Comparison of ENCODE assay signal across 27 cellular contexts in genomic region chr5:120510994-120511686, GRCh38. TPM values are rescaled to one million over a fixed set of nuclear protein-coding genes. Genes with fewer than 3 reads are reported as not detected.
"Had no signal": no experiment of that assay in that cellular context is flagged by ENCODE, and none has a peak within 500 bp of the region (broad histone marks: within the 10 kb centered on the region; RNA-seq: fewer than 3 reads in every experiment).

No MANE protein-coding gene starts in this region.

- H3K4me1 Mint-ChIP-seq: activated CD4-positive, alpha-beta memory T cell treated with anti-CD3 and anti-CD28 coated beads, Interleukin-2, amount 10 ng/mL, durations not matched to agents 7 days and 5 days; activated CD4-positive, alpha-beta T cell treated with anti-CD3 and anti-CD28 coated beads, Interleukin-2, amount 10 ng/mL, durations not matched to agents 24 days and 14 days; activated naive CD4-positive, alpha-beta T cell treated with anti-CD3 and anti-CD28 coated beads, Interleukin-2, amount 50 U/mL, for 24 hours; activated T-helper 17 cell treated with anti-CD3 and anti-CD28 coated beads, Interleukin-2, amount 50 U/mL, for 72 hours; naive thymus-derived CD4-positive, alpha-beta T cell; T-helper 17 cell had no signal

- H3K27me3 ChIP-seq: colonic mucosa, neural progenitor cell, spleen, suprapubic skin, tibial artery, upper lobe of right lung had no signal

- H3K36me3 Mint-ChIP-seq: activated naive CD4-positive, alpha-beta T cell treated with anti-CD3 and anti-CD28 coated beads, Interleukin-2, amount 50 U/mL, for 24 hours; naive thymus-derived CD4-positive, alpha-beta T cell; neural progenitor cell had no signal

- H3K27me3 Mint-ChIP-seq: activated CD4-positive, alpha-beta memory T cell treated with anti-CD3 and anti-CD28 coated beads, Interleukin-2, amount 10 ng/mL, durations not matched to agents 7 days and 5 days; activated CD4-positive, alpha-beta T cell treated with anti-CD3 and anti-CD28 coated beads, Interleukin-2, amount 10 ng/mL, durations not matched to agents 24 days and 14 days; activated naive CD4-positive, alpha-beta T cell treated with anti-CD3 and anti-CD28 coated beads, Interleukin-2, amount 50 U/mL, for 24 hours; activated T-cell treated with anti-CD3 and anti-CD28 coated beads, Interleukin-2, amount 50 U/mL, for 24 hours; activated T-helper 17 cell treated with anti-CD3 and anti-CD28 coated beads, Interleukin-2, amount 50 U/mL, for 72 hours; naive thymus-derived CD4-positive, alpha-beta T cell; T-helper 17 cell had no signal

- ATAC-seq: activated T-helper 17 cell treated with anti-CD3 and anti-CD28 coated beads, Interleukin-2, amount 50 U/mL, for 72 hours; left colon; naive thymus-derived CD4-positive, alpha-beta T cell; right cardiac atrium; T-helper 17 cell; upper lobe of right lung had no signal

- H3K9me3 Mint-ChIP-seq: activated CD4-positive, alpha-beta T cell treated with anti-CD3 and anti-CD28 coated beads, Interleukin-2, amount 10 ng/mL, durations not matched to agents 24 days and 14 days; activated naive CD4-positive, alpha-beta T cell treated with anti-CD3 and anti-CD28 coated beads, Interleukin-2, amount 50 U/mL, for 24 hours; neural progenitor cell had no signal

- H3K9ac ChIP-seq: neural progenitor cell had no signal

- H3K27ac ChIP-seq: colonic mucosa, neural progenitor cell, spleen, suprapubic skin, tibial artery, upper lobe of right lung, WERI-Rb-1 had no signal

- H3K36me3 ChIP-seq: colonic mucosa, neural progenitor cell, spleen, suprapubic skin, tibial artery, upper lobe of right lung, WERI-Rb-1 had no signal

- H3K9me3 ChIP-seq: colonic mucosa, spleen, suprapubic skin, tibial artery, upper lobe of right lung had no signal

- DNase-seq: activated CD4-positive, alpha-beta memory T cell treated with anti-CD3 and anti-CD28 coated beads, Interleukin-2, amount 10 ng/mL, durations not matched to agents 7 days and 5 days; activated CD4-positive, alpha-beta T cell treated with anti-CD3 and anti-CD28 coated beads, Interleukin-2, amount 10 ng/mL, durations not matched to agents 24 days and 14 days; activated CD4-positive, CD25-positive, alpha-beta regulatory T cell treated with anti-CD3 and anti-CD28 coated beads, Interleukin-2, amount 50 U/mL, for 72 hours; activated CD8-positive, alpha-beta memory T cell treated with anti-CD3 and anti-CD28 coated beads, Interleukin-2, amount 50 U/mL, for 48 hours; activated T-cell treated with anti-CD3 and anti-CD28 coated beads, Interleukin-2, amount 50 U/mL, for 24 hours; colonic mucosa; effector CD8-positive, alpha-beta T cell; glutamatergic neuron; kidney; left colon; mammary epithelial cell; midbrain; naive thymus-derived CD4-positive, alpha-beta T cell; occipital lobe; right cardiac atrium; spleen; stimulated activated naive CD4-positive, alpha-beta T cell; T-helper 17 cell; T1000; tibial artery; upper lobe of right lung; WERI-Rb-1 had no signal

- H3K27ac Mint-ChIP-seq: activated CD4-positive, alpha-beta memory T cell treated with anti-CD3 and anti-CD28 coated beads, Interleukin-2, amount 10 ng/mL, durations not matched to agents 7 days and 5 days; activated CD4-positive, alpha-beta T cell treated with anti-CD3 and anti-CD28 coated beads, Interleukin-2, amount 10 ng/mL, durations not matched to agents 24 days and 14 days; activated naive CD4-positive, alpha-beta T cell treated with anti-CD3 and anti-CD28 coated beads, Interleukin-2, amount 50 U/mL, for 24 hours; activated T-cell treated with anti-CD3 and anti-CD28 coated beads, Interleukin-2, amount 50 U/mL, for 24 hours; activated T-helper 17 cell treated with anti-CD3 and anti-CD28 coated beads, Interleukin-2, amount 50 U/mL, for 72 hours; naive thymus-derived CD4-positive, alpha-beta T cell; neural progenitor cell; T-helper 17 cell had no signal

- H3K4me3 Mint-ChIP-seq: activated CD4-positive, alpha-beta memory T cell treated with anti-CD3 and anti-CD28 coated beads, Interleukin-2, amount 10 ng/mL, durations not matched to agents 7 days and 5 days; activated CD4-positive, alpha-beta T cell treated with anti-CD3 and anti-CD28 coated beads, Interleukin-2, amount 10 ng/mL, durations not matched to agents 24 days and 14 days; activated naive CD4-positive, alpha-beta T cell treated with anti-CD3 and anti-CD28 coated beads, Interleukin-2, amount 50 U/mL, for 24 hours; activated T-cell treated with anti-CD3 and anti-CD28 coated beads, Interleukin-2, amount 50 U/mL, for 24 hours; activated T-helper 17 cell treated with anti-CD3 and anti-CD28 coated beads, Interleukin-2, amount 50 U/mL, for 72 hours; naive thymus-derived CD4-positive, alpha-beta T cell; neural progenitor cell; T-helper 17 cell had no signal

- H3K4me1 ChIP-seq: colonic mucosa, spleen, suprapubic skin, tibial artery, upper lobe of right lung had no signal

- H3K4me3 ChIP-seq: colonic mucosa, neural progenitor cell, spleen, suprapubic skin, tibial artery, upper lobe of right lung had no signal

RNA-seq across cellular contexts. Expression of gene PRR16, which starts 47.0 kb away (rescaled TPM):
- total RNA-seq: activated CD4-positive, alpha-beta memory T cell treated with anti-CD3 and anti-CD28 coated beads, Interleukin-2, amount 10 ng/mL, durations not matched to agents 7 days and 5 days; activated CD4-positive, alpha-beta T cell treated with anti-CD3 and anti-CD28 coated beads, Interleukin-2, amount 10 ng/mL, durations not matched to agents 24 days and 14 days; activated T-helper 17 cell treated with anti-CD3 and anti-CD28 coated beads, Interleukin-2, amount 50 U/mL, for 72 hours; dermis microvascular lymphatic vessel endothelial cell; naive thymus-derived CD4-positive, alpha-beta T cell; T-helper 17 cell had no signal
- polyA plus RNA-seq: naive thymus-derived CD4-positive, alpha-beta T cell had no signal
